26 cellular contexts compared by ENCODE assay signal in genomic region chr1:112517646-112518045, GRCh38.
"Had no signal": no experiment of that assay in that cellular context is flagged by ENCODE, and none has a peak within 500 bp of the region (broad histone marks: within the 10 kb centered on the region; RNA-seq: fewer than 3 reads in every experiment).

No MANE protein-coding gene starts in this region.

- H3K27me3 ChIP-seq: pancreas, right lobe of liver, tibial artery, upper lobe of right lung had no signal

- H3K27ac ChIP-seq: lower lobe of right lung, pancreas, prostate gland, right lobe of liver, thoracic aorta, tibial artery, upper lobe of right lung had no signal

- DNase-seq: head of caudate nucleus; hippocampal formation; kidney; lower lobe of right lung; mesenchymal stem cell; naive thymus-derived CD8-positive, alpha-beta T cell; nucleus accumbens; pancreas; posterior cingulate gyrus; retina; right lobe of liver; stimulated activated CD4-positive, alpha-beta T cell treated with anti-CD3 and anti-CD28 coated beads, Interleukin-1b, Interleukin-23, amount 100 ng/mL, for 48 hours; stimulated activated CD4-positive, alpha-beta T cell treated with anti-CD3 and anti-CD28 coated beads, Interleukin-2, amount 100 ng/mL, for 48 hours; stimulated activated CD4-positive, alpha-beta T cell treated with anti-CD3 and anti-CD28 coated beads, Interleukin-4, amount 100 ng/mL, for 4 hours; stimulated activated CD8-positive, alpha-beta memory T cell treated with anti-CD3 and anti-CD28 coated beads, Interleukin-4, amount 100 ng/mL, for 48 hours; stimulated activated naive CD4-positive, alpha-beta T cell treated with Interleukin-2 at 50 U/mL for 16 hours; stimulated activated naive CD8-positive, alpha-beta T cell treated with anti-CD3 and anti-CD28 coated beads, Interleukin-15, amount 100 ng/mL, for 72 hours; substantia nigra; tibial artery; trophoblast cell; upper lobe of right lung had no signal

- ATAC-seq: lower lobe of right lung; naive thymus-derived CD8-positive, alpha-beta T cell; pancreas; right lobe of liver; stimulated activated memory B cell treated with anti-CD40 and anti-IgM and Interleukin-4, amounts not matched to agents 10 μg/mL and 1 μg/mL and 100 μg/mL, for 72 hours; stimulated activated naive CD8-positive, alpha-beta T cell treated with anti-CD3 and anti-CD28 coated beads, Interleukin-15, amount 100 ng/mL, for 72 hours; upper lobe of right lung had no signal

- H3K4me2 ChIP-seq: smooth muscle cell had no signal

- H3K4me3 ChIP-seq: lower lobe of right lung, pancreas, prostate gland, right lobe of liver, smooth muscle cell, thoracic aorta, tibial artery, upper lobe of right lung had no signal

- H3K9me3 ChIP-seq: lower lobe of right lung, pancreas, prostate gland, right lobe of liver, thoracic aorta, tibial artery, upper lobe of right lung had no signal

- H3K4me1 ChIP-seq: pancreas, prostate gland, right lobe of liver, tibial artery, upper lobe of right lung had no signal

- FAIRE-seq: kidney, pancreas, urothelium cell line had no signal

- H3K36me3 ChIP-seq: pancreas, prostate gland, right lobe of liver, upper lobe of right lung had no signal
